Comparison of ENCODE assay signal across 17 cellular contexts in genomic region chr1:108557311-108557710, GRCh38. TPM values are rescaled to one million over a fixed set of nuclear protein-coding genes. Genes with fewer than 3 reads are reported as not detected.
DNase-seq lines count a peak whose midpoint lies in the region; ATAC-seq, FAIRE-seq and TF ChIP-seq lines count a peak whose summit lies in the region.
"Had no signal": no experiment of that assay in that cellular context is flagged by ENCODE, and none has a peak within 500 bp of the region (broad histone marks: within the 10 kb centered on the region; RNA-seq: fewer than 3 reads in every experiment).

No MANE protein-coding gene starts in this region.

- H2BK12ac ChIP-seq in trophoblast cell (ENCODE audit: low read length), result no peak overlapping the region

- no CpG with 5 or more reads among the region's 1 CpG for WGBS in trophoblast cell (ENCODE audit: extremely low coverage, insufficient coverage, insufficient read length)

- H3K4ac ChIP-seq in trophoblast cell (ENCODE audit: low read depth, low read length), result no peak overlapping the region

- H3K27me3 Mint-ChIP-seq in stimulated activated naive B cell treated with anti-CD40 and anti-IgM and Interleukin-4, amounts not matched to agents 10 μg/mL and 1 μg/mL and 100 μg/mL, for 72 hours, result no peaks in the 10 kb centered on the region

- H3K27ac ChIP-seq in trophoblast cell (ENCODE audit: low read depth, low read length), result no peak overlapping the region
- H3K27ac ChIP-seq: esophagus muscularis mucosa, HL-60 had no signal

- H3K4me2 ChIP-seq in trophoblast cell (ENCODE audit: low read length), result no peak overlapping the region

- H3K4me1 ChIP-seq in trophoblast cell (ENCODE audit: control insufficient read depth in 1 of 2, insufficient read depth in 2 of 2, low read length in 2 of 2), result peaks cover 0 to 6% of the 10 kb centered on the region in 2 experiments

- peaks cover 9 to 20% of the 10 kb centered on the region in 2 donors for H3K4me1 Mint-ChIP-seq in stimulated activated naive B cell treated with anti-CD40 and anti-IgM and Interleukin-4, amounts not matched to agents 10 μg/mL and 1 μg/mL and 100 μg/mL, for 72 hours

- peak; percentile 23 for ATAC-seq in HG02678 (IDR thresholded peaks at IDR 0.05; ENCODE audit: unreplicated experiment)
- peak; percentile 51 to 56 for ATAC-seq in stimulated activated naive B cell treated with anti-CD40 and anti-IgM and Interleukin-4, amounts not matched to agents 10 μg/mL and 1 μg/mL and 100 μg/mL, for 72 hours (replicated peaks)
- ATAC-seq: activated CD4-positive, alpha-beta T cell treated with anti-CD3 and anti-CD28 coated beads for 36 hours; Panc1 had no signal

- H3K9me3 Mint-ChIP-seq in stimulated activated naive B cell treated with anti-CD40 and anti-IgM and Interleukin-4, amounts not matched to agents 10 μg/mL and 1 μg/mL and 100 μg/mL, for 72 hours, result no peaks in the 10 kb centered on the region

- H3K18ac ChIP-seq in trophoblast cell (ENCODE audit: low read length), result no peak overlapping the region

- H3K27ac Mint-ChIP-seq in stimulated activated naive B cell treated with anti-CD40 and anti-IgM and Interleukin-4, amounts not matched to agents 10 μg/mL and 1 μg/mL and 100 μg/mL, for 72 hours, result no peak overlapping the region
- H3K27ac Mint-ChIP-seq: activated CD4-positive, alpha-beta T cell treated with anti-CD3 and anti-CD28 coated beads for 36 hours had no signal

- no peak overlapping the region for H3K9ac ChIP-seq in trophoblast cell (ENCODE audit: low read length)

- H3K4me3 Mint-ChIP-seq in stimulated activated naive B cell treated with anti-CD40 and anti-IgM and Interleukin-4, amounts not matched to agents 10 μg/mL and 1 μg/mL and 100 μg/mL, for 72 hours, result no peak overlapping the region
- H3K4me3 Mint-ChIP-seq: activated CD4-positive, alpha-beta T cell treated with anti-CD3 and anti-CD28 coated beads for 36 hours had no signal

- peaks cover 2% of the 10 kb centered on the region for H3K79me2 ChIP-seq in trophoblast cell (ENCODE audit: control insufficient read depth, insufficient read depth, low read length, poor library complexity)

- no peak overlapping the region for H3K14ac ChIP-seq in trophoblast cell (ENCODE audit: low read length)

- H3K36me3 ChIP-seq in trophoblast cell (ENCODE audit: control insufficient read depth in 1 of 2, insufficient read depth in 2 of 2, low read length in 2 of 2), result no peaks in the 10 kb centered on the region
- H3K36me3 ChIP-seq: esophagus muscularis mucosa had no signal

- H2BK5ac ChIP-seq in trophoblast cell (ENCODE audit: low read depth, low read length, poor library complexity), result no peak overlapping the region

- FAIRE-seq in GM19239 (lab: Jason Lieb, UNC), result peak; percentile 80

- H2BK120ac ChIP-seq in trophoblast cell (ENCODE audit: insufficient read depth, low read length, poor library complexity), result no peak overlapping the region

- no peak overlapping the region for H2AK5ac ChIP-seq in trophoblast cell (ENCODE audit: low read length)

- no peak overlapping the region for H3K4me3 ChIP-seq in trophoblast cell (ENCODE audit: low read depth, low read length)
- H3K4me3 ChIP-seq: esophagus muscularis mucosa had no signal

- H4K8ac ChIP-seq in trophoblast cell (ENCODE audit: low read depth, low read length), result no peak overlapping the region

- H4K91ac ChIP-seq in trophoblast cell (ENCODE audit: low read depth, low read length), result no peak overlapping the region

- H3K23ac ChIP-seq in trophoblast cell (ENCODE audit: low read length), result no peak overlapping the region

- H3K79me1 ChIP-seq in trophoblast cell (ENCODE audit: low read length), result no peaks in the 10 kb centered on the region

- H4K12ac ChIP-seq in trophoblast cell (ENCODE audit: low read depth, low read length), result no peak overlapping the region

- no peaks in the 10 kb centered on the region for H3K9me3 ChIP-seq in trophoblast cell (ENCODE audit: insufficient read depth, low read depth, low read length)
- H3K9me3 ChIP-seq: esophagus muscularis mucosa had no signal

- H2AFZ ChIP-seq in trophoblast cell (ENCODE audit: insufficient read depth, low read length, poor library complexity), result no peak overlapping the region

- no peak for TF ChIP-seq POLR2A in erythroblast (IDR thresholded peaks at IDR 0.05; ENCODE audit: low read length)

- no peak for DNase-seq in GM19239 (ENCODE audit: insufficient read length, low spot score)
- DNase-seq in NAMALWA (ENCODE audit: low spot score), result peak; percentile 22
- DNase-seq in stimulated activated naive B cell treated with anti-CD40 and anti-IgM and Interleukin-4, amounts not matched to agents 10 μg/mL and 1 μg/mL and 100 μg/mL, for 72 hours, result no peak
- no peak for DNase-seq in trophoblast cell
- no peak for DNase-seq in T-helper 1 cell
- no peak for DNase-seq in erythroblast (lab: John Stamatoyannopoulos, UW)
- DNase-seq in activated CD4-positive, alpha-beta T cell treated with anti-CD3 and anti-CD28 coated beads for 1 hour, result no peak
- DNase-seq: activated CD4-positive, alpha-beta T cell treated with anti-CD3 and anti-CD28 coated beads for 36 hours; activated effector memory CD4-positive, alpha-beta T cell treated with anti-CD3 and anti-CD28 coated beads, Interleukin-2, amount 50 U/mL, for 16 hours; caudate nucleus; DMS153; NCI-H1417; stimulated activated naive CD4-positive, alpha-beta T cell treated with Interleukin-2 at 50 U/mL for 16 hours had no signal

- peaks cover 4 to 7% of the 10 kb centered on the region in 2 donors for H3K36me3 Mint-ChIP-seq in stimulated activated naive B cell treated with anti-CD40 and anti-IgM and Interleukin-4, amounts not matched to agents 10 μg/mL and 1 μg/mL and 100 μg/mL, for 72 hours

- no peaks in the 10 kb centered on the region for H3K27me3 ChIP-seq in trophoblast cell (ENCODE audit: insufficient read depth, low read length)
- H3K27me3 ChIP-seq: esophagus muscularis mucosa had no signal

RNA-seq across cellular contexts. Expression of gene EEIG2, which starts 2.6 kb away (rescaled TPM):
- 6.6 and 6.9 TPM in 2 replicates for polyA plus RNA-seq in trophoblast cell (2013)
